Comparison of ENCODE assay signal across 8 cellular contexts in the genomic region with DNA sequence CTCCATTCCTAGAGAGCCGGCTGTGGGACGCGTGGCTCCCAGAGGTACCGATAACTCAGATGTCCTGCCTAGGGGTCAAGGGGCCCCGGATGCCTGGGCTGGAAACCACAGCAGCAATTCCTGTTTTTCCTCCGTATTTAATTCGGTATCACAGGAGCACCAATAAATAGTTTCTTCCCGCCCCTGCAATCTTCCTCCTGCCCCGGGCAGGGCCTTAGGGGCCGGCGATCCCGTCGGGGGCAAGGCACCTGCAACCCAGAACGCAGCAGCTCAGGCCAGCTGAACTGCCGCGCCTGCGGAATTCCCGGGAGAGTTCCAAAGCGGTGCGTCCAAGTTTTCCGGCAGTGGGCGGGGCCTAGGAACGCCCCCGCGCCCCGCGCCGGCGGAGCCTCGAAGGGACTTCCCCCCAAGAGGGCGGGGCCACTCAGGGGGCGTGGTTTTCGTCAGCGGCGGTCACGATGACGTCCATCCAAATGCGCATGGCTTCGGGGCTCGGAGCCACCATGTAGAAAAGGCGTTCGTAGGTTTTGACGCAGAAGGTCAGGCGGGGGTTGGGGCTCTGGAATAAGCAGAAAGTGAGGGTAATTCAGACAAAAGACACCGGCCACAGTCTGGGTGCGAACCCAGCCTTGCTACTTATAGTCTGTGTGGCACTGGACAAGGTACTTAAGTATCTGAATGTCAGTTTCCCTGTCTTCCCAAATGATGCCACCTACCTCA. TPM values are rescaled to one million over a fixed set of nuclear protein-coding genes. Genes with fewer than 3 reads are reported as not detected.
DNase-seq lines count a peak whose midpoint lies in the region; FAIRE-seq and TF ChIP-seq lines count a peak whose summit lies in the region.

No MANE protein-coding gene starts in this region.

- no peaks in the 10 kb centered on the region for H3K36me3 Mint-ChIP-seq in chondrocyte (ENCODE audit: low read depth)

- no peaks in the 10 kb centered on the region for H4K20me1 ChIP-seq in keratinocyte (ENCODE audit: control insufficient read depth, extremely low read depth, insufficient read depth, low read length)

- H3K9me1 ChIP-seq in keratinocyte (ENCODE audit: control insufficient read depth, extremely low read depth, insufficient read depth, low read length), result peaks cover 2% of the 10 kb centered on the region

- peak overlapping the region; percentile 75 for H3K4me3 Mint-ChIP-seq in chondrocyte (ENCODE audit: unreplicated experiment)

- H3K27ac Mint-ChIP-seq in chondrocyte (ENCODE audit: unreplicated experiment), result peak overlapping the region; percentile 84

- peak overlapping the region; percentile 74 for H2AFZ ChIP-seq in keratinocyte (ENCODE audit: control insufficient read depth, low read length)

- H3K4me3 ChIP-seq in H7 (ENCODE audit: insufficient read depth, low read depth, low read length) (peak overlapping the region; percentile 46), keratinocyte (ENCODE audit: control insufficient read depth in 2 of 3, extremely low read depth in 1 of 3, insufficient read depth in 2 of 3, low read depth in 1 of 3, low read length in 3 of 3) (peak overlapping the region in 2 of 3 experiments; percentile 25 to 44)

- H3K9me3 ChIP-seq in keratinocyte (ENCODE audit: control insufficient read depth, low read depth, low read length), result no peaks in the 10 kb centered on the region

- peak overlapping the region; percentile 64 for H3K27ac ChIP-seq in keratinocyte (ENCODE audit: control insufficient read depth, insufficient read depth, low read length)

- H3K27me3 ChIP-seq in H7 (ENCODE audit: control insufficient read depth, insufficient read depth, low read length), result peaks cover 4% of the 10 kb centered on the region; the same call in 1 of the 2 replicates
- H3K27me3 ChIP-seq in keratinocyte (ENCODE audit: control insufficient read depth, extremely low read depth, insufficient read depth, low read length), result no peaks in the 10 kb centered on the region

- FAIRE-seq in keratinocyte (lab: Jason Lieb, UNC) (peak; percentile 70), urothelium cell line (lab: Jason Lieb, UNC) (no peak)

- peaks cover 16% of the 10 kb centered on the region for H3K4me1 Mint-ChIP-seq in chondrocyte (ENCODE audit: low read depth)

- peak overlapping the region; percentile 48 for H3K9ac ChIP-seq in keratinocyte (ENCODE audit: control insufficient read depth, extremely low read depth, insufficient read depth, low read length)

- H3K27me3 Mint-ChIP-seq in chondrocyte (ENCODE audit: low read depth), result no peaks in the 10 kb centered on the region

- H3K4me1 ChIP-seq in keratinocyte (ENCODE audit: control insufficient read depth, extremely low read depth, insufficient read depth, low read length), result peaks cover 31% of the 10 kb centered on the region

- H3K36me3 ChIP-seq in H7 (replicated peaks; ENCODE audit: control insufficient read depth, insufficient read depth, low read length) (no peaks in the 10 kb centered on the region), keratinocyte (ENCODE audit: control insufficient read depth in 2 of 2, extremely low read depth in 1 of 2, insufficient read depth in 2 of 2, low read length in 2 of 2) (peaks cover 3 to 19% of the 10 kb centered on the region in 2 experiments)

- TF ChIP-seq CTCF in chondrocyte (IDR thresholded peaks at IDR 0.05) (no peak), keratinocyte (optimal IDR thresholded peaks at IDR 0.05 in 1 of 3, IDR thresholded peaks at IDR 0.05 in 1 of 3, conservative IDR thresholded peaks at IDR 0.05 in 1 of 3; ENCODE audit: extremely low read depth in 1 of 3, insufficient read depth in 2 of 3, low read length in 3 of 3) (no peak)

- peak overlapping the region; percentile 66 for H3K4me2 ChIP-seq in keratinocyte (ENCODE audit: control insufficient read depth, extremely low read depth, insufficient read depth, low read depth, low read length)

- peak; percentile 98 for DNase-seq in D341Med (ENCODE audit: low spot score)
- peak; percentile 99 for DNase-seq in H7
- peak; percentile 87 for DNase-seq in NCI-H2171 (lab: John Stamatoyannopoulos, UW)
- peak; percentile 93 to 97 for DNase-seq in activated CD4-positive, alpha-beta T cell treated with anti-CD3 and anti-CD28 coated beads for 4 hours
- DNase-seq in chondrocyte (ENCODE audit: low spot score), result peak; percentile 95
- peak; percentile 55 for DNase-seq in keratinocyte (ENCODE audit: low read depth, low spot score)
- peak; percentile 88 to 97 for DNase-seq in stimulated activated CD4-positive, alpha-beta T cell treated with anti-CD3 and anti-CD28 coated beads, Interleukin-12 subunit alpha, Interleukin-12 subunit beta, amount 100 ng/mL, for 24 hours (ENCODE audit: low read depth in 2 of 2)
- no peak for DNase-seq in urothelium cell line (ENCODE audit: low spot score)

- dilution Hi-C loops in keratinocyte (cut with MboI; ENCODE audit: extremely low pct_ligation_motif_present, low sequenced_read_pairs), result no loop called here

- no peaks in the 10 kb centered on the region for H3K79me2 ChIP-seq in keratinocyte (ENCODE audit: control insufficient read depth, insufficient read depth, low read length)

- H3K9me3 Mint-ChIP-seq in chondrocyte (ENCODE audit: low read depth), result no peaks in the 10 kb centered on the region

RNA-seq across cellular contexts. Expression of gene LYPD3, which starts 9.7 kb away (rescaled TPM):
- 0.11 TPM in 1 of 2 replicates, not detected in the other for total RNA-seq in H7 (2014; rRNA removed; shearing (Covaris generic))
- total RNA-seq in chondrocyte, result 0.39 to 1.0 TPM (median 0.59 TPM) in 3 replicates
- 163 to 303 TPM (median 166 TPM) in 3 replicates for polyA plus RNA-seq in keratinocyte
- polyA plus RNA-seq in keratinocyte (2011; ENCODE audit: low read depth), result 170 TPM
- polyA plus RNA-seq in keratinocyte (2011; cell fraction: cytosol; rRNA removed), result 74.3 and 111 TPM in 2 replicates
- polyA plus RNA-seq in keratinocyte (2011; cell fraction: nucleus; rRNA removed), result 507 and 546 TPM in 2 replicates
- 196 and 682 TPM in 2 replicates for polyA plus RNA-seq in keratinocyte (2012; ENCODE audit: low replicate concordance)
- 74.7 to 199 TPM (median 145 TPM) in 3 replicates for polyA minus RNA-seq in keratinocyte
- 127 TPM for polyA minus RNA-seq in keratinocyte (2011; cell fraction: cytosol; rRNA and poly(A)+ RNA removed)
- polyA minus RNA-seq in keratinocyte (2011; cell fraction: nucleus; rRNA and poly(A)+ RNA removed), result 228 and 253 TPM in 2 replicates

RNA-seq across cellular contexts. Expression of gene PHLDB3, which starts 29.4 kb away (rescaled TPM):
- 3.5 and 7.9 TPM in 2 replicates for total RNA-seq in H7 (2014; rRNA removed; shearing (Covaris generic))
- 4.5 to 8.1 TPM (median 7.0 TPM) in 3 replicates for total RNA-seq in chondrocyte
- 6.1 to 9.8 TPM (median 6.7 TPM) in 3 replicates for polyA plus RNA-seq in keratinocyte
- polyA plus RNA-seq in keratinocyte (2011; ENCODE audit: low read depth), result 33.2 TPM
- 3.1 and 8.6 TPM in 2 replicates for polyA plus RNA-seq in keratinocyte (2011; cell fraction: cytosol; rRNA removed)
- polyA plus RNA-seq in keratinocyte (2011; cell fraction: nucleus; rRNA removed), result 18.6 and 24.0 TPM in 2 replicates
- polyA plus RNA-seq in keratinocyte (2012; ENCODE audit: low replicate concordance), result 7.2 and 32.9 TPM in 2 replicates
- 4.3 to 7.6 TPM (median 6.4 TPM) in 3 replicates for polyA minus RNA-seq in keratinocyte
- 12.3 TPM for polyA minus RNA-seq in keratinocyte (2011; cell fraction: cytosol; rRNA and poly(A)+ RNA removed)
- 16.4 and 21.0 TPM in 2 replicates for polyA minus RNA-seq in keratinocyte (2011; cell fraction: nucleus; rRNA and poly(A)+ RNA removed)

RNA-seq across cellular contexts. Expression of gene ETHE1, which starts 51.9 kb away (rescaled TPM):
- 15.0 and 17.0 TPM in 2 replicates for total RNA-seq in H7 (2014; rRNA removed; shearing (Covaris generic))
- 31.5 to 38.9 TPM (median 33.0 TPM) in 3 replicates for total RNA-seq in chondrocyte
- 234 to 301 TPM (median 245 TPM) in 3 replicates for polyA plus RNA-seq in keratinocyte
- polyA plus RNA-seq in keratinocyte (2011; ENCODE audit: low read depth), result 288 TPM
- 283 and 302 TPM in 2 replicates for polyA plus RNA-seq in keratinocyte (2011; cell fraction: cytosol; rRNA removed)
- polyA plus RNA-seq in keratinocyte (2011; cell fraction: nucleus; rRNA removed), result 180 and 198 TPM in 2 replicates
- 204 and 227 TPM in 2 replicates for polyA plus RNA-seq in keratinocyte (2012; ENCODE audit: low replicate concordance)
- 256 to 402 TPM (median 313 TPM) in 3 replicates for polyA minus RNA-seq in keratinocyte
- 280 TPM for polyA minus RNA-seq in keratinocyte (2011; cell fraction: cytosol; rRNA and poly(A)+ RNA removed)
- 70.7 and 74.0 TPM in 2 replicates for polyA minus RNA-seq in keratinocyte (2011; cell fraction: nucleus; rRNA and poly(A)+ RNA removed)

RNA-seq across cellular contexts. Expression of gene ZNF575, which starts 57.8 kb away (rescaled TPM):
- total RNA-seq in H7 (2014; rRNA removed; shearing (Covaris generic)), result not detected in 2 replicates
- total RNA-seq in chondrocyte, result 4.1 to 6.0 TPM (median 5.1 TPM) in 3 replicates
- 0.05 to 0.22 TPM (median 0.06 TPM) in 3 replicates for polyA plus RNA-seq in keratinocyte
- polyA plus RNA-seq in keratinocyte (2011; ENCODE audit: low read depth), result 0.74 TPM
- 0.11 and 0.27 TPM in 2 replicates for polyA plus RNA-seq in keratinocyte (2011; cell fraction: cytosol; rRNA removed)
- polyA plus RNA-seq in keratinocyte (2011; cell fraction: nucleus; rRNA removed), result 0.10 and 0.76 TPM in 2 replicates
- 1.3 and 1.4 TPM in 2 replicates for polyA plus RNA-seq in keratinocyte (2012; ENCODE audit: low replicate concordance)
- 0.07 to 0.13 TPM (median 0.10 TPM) in 3 replicates for polyA minus RNA-seq in keratinocyte
- not detected for polyA minus RNA-seq in keratinocyte (2011; cell fraction: cytosol; rRNA and poly(A)+ RNA removed)
- not detected in 2 replicates for polyA minus RNA-seq in keratinocyte (2011; cell fraction: nucleus; rRNA and poly(A)+ RNA removed)
